ENCODE assay signal across 8 cellular contexts in the genomic region with DNA sequence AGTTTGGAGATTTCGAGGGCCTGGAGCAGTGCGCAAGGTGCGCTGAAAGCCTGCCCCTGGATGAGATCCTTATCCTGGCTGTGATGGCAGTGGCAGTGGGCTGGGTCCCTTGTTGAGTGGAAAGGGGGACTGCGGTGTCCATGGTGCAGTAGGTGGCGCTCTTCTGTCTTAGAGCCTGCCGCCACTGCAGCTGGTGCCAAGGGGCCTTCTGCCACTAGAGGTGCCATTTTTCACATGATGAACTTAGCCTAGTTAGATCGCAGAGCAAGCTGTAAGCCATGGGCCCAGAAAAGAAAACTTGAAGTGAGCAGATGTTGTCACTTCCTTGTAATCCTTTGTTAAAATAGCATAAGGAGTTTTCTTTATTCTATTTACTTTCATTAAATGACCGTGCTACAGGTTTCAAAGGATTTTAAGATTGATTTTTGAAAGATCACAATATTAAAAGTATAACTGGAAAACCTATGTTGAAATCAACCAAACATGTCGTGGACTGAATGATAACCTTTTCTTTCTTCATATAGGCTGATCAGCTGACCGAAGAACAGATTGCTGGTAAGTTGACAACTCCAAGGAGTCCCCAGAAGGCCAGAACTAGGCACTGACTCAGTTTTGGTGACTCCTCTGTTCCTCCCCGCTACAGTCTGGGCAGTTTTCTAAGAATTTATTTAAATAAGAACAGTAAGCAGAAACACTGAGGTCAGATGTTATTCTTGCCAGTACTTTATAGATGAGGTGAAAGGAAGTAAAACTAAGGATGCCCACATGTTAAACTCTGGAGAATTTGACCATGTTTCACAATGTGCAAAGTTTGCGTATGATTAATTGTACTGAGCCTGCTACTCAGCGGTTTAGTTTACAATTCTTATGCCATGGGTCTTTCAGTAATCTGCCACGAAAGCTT.
DNase-seq lines count a peak whose midpoint lies in the region; ATAC-seq and TF ChIP-seq lines count a peak whose summit lies in the region.

No MANE protein-coding gene starts in this region.

- DNase-seq in GM13977 (ENCODE audit: low spot score): peak; percentile 89
- peak; percentile 89 to 93 for DNase-seq in NCI-H187 (lab: John Stamatoyannopoulos, UW)
- DNase-seq in T-helper 22 cell (ENCODE audit: low read depth): peak; percentile 74
- DNase-seq in anterior cingulate cortex (lab: John Stamatoyannopoulos, UW): peak in 56 of 58 donors; percentile 40 to 95 (median 86)
- peak; percentile 90 for DNase-seq in hepatic stellate cell (ENCODE audit: low spot score)
- DNase-seq in retinal pigment epithelial cell (ENCODE audit: low read depth): peak; percentile 77
- no peak for DNase-seq in cortex of kidney (lab: John Stamatoyannopoulos, UW)

- in situ Hi-C loops in GM13977 (cut with MboI; ENCODE audit: low pct_unique_long_range_greater_than_20kb, low sequenced_read_pairs, unreplicated experiment): no loop called here

- TF ChIP-seq CTCF in GM13977 (IDR thresholded peaks at IDR 0.05; ENCODE audit: extremely low read depth, insufficient read depth, missing control alignments) (peak; percentile 100), retinal pigment epithelial cell (conservative IDR thresholded peaks at IDR 0.05; ENCODE audit: low read depth, low read length) (peak; percentile 100)

- ATAC-seq in HG02938 (IDR thresholded peaks at IDR 0.05; ENCODE audit: unreplicated experiment): peak; percentile 47

- H3K4me3 ChIP-seq in retinal pigment epithelial cell (ENCODE audit: low read length): peak overlapping the region; percentile 98
